Comparison of ENCODE assay signal across 1 cellular context in the genomic region with DNA sequence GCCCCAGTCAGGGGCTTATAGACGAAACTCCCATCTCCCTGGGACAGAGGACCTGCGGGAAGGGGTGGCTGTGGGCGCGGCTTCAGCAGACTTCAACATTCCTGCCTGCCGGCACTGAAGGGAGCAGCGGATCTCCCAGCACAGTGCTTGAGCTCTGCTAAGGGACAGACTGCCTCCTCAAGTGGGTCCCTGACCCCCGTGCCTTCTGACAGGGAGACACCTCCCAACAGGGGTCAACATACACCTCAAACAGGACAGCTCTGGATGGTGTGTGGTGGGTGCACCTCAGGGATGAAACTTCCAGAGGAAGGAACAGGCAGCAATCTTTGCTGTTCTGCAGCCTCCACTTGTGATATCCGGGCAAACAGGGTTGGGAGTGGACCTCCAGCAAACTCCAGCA. TPM values are rescaled to one million over a fixed set of nuclear protein-coding genes. Genes with fewer than 3 reads are reported as not detected.
"Had no signal": no experiment of that assay in that cellular context is flagged by ENCODE, and none has a peak within 500 bp of the region (broad histone marks: within the 10 kb centered on the region; RNA-seq: fewer than 3 reads in every experiment).

No MANE protein-coding gene starts in this region.

RNA-seq across cellular contexts. Expression of gene ACKR4, which starts 9.6 kb away (rescaled TPM):
- total RNA-seq: activated CD8-positive, alpha-beta T cell treated with anti-CD3 and anti-CD28 coated beads, Interleukin-2, amount 10 ng/mL, durations not matched to agents 7 days and 5 days had no signal
